Comparison of ENCODE assay signal across 13 cellular contexts in the genomic region with DNA sequence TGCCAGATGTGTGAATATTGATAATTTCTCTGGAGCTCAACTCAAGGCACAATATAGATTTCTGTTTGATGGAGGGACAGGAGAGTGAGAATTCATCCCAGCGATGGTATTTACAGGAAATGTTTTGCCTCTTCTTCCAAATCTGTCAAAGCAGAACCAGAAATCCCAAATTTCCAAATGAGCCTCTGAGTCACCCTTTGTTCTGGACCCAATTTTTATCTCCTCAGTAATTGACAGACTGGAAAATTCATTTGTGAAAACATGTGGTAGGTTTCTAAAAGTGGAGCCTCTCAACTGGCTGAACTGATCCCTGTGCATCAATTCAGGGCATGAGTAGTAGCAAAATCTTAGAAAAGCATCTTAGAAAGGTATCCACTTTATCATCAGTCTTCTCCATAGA.
"Had no signal": no experiment of that assay in that cellular context is flagged by ENCODE, and none has a peak within 500 bp of the region (broad histone marks: within the 10 kb centered on the region; RNA-seq: fewer than 3 reads in every experiment).

No MANE protein-coding gene starts in this region.

- H3K4me3 ChIP-seq: esophagus squamous epithelium, thoracic aorta, upper lobe of right lung had no signal

- DNase-seq: activated CD4-positive, alpha-beta T cell treated with anti-CD3 and anti-CD28 coated beads, Interleukin-2, amount 10 ng/mL, durations not matched to agents 7 days and 5 days; activated CD8-positive, alpha-beta memory T cell treated with anti-CD3 and anti-CD28 coated beads, Interleukin-2, amount 50 U/mL, for 48 hours; activated gamma-delta T cell; activated T-cell treated with anti-CD3 and anti-CD28 coated beads, Interleukin-2, amount 50 U/mL, for 72 hours; cortex of kidney; effector CD4-positive, alpha-beta T cell; esophagus squamous epithelium; naive thymus-derived CD8-positive, alpha-beta T cell; stimulated activated CD4-positive, alpha-beta T cell treated with anti-CD3 and anti-CD28 coated beads, Interleukin-4, amount 100 ng/mL, for 4 hours; upper lobe of right lung had no signal

- H3K27me3 ChIP-seq: esophagus squamous epithelium, neutrophil, upper lobe of right lung had no signal

- H3K36me3 ChIP-seq: esophagus squamous epithelium, neutrophil, thoracic aorta, upper lobe of right lung had no signal

- H3K4me1 ChIP-seq: esophagus squamous epithelium, upper lobe of right lung had no signal

- H3K9me3 ChIP-seq: neutrophil, thoracic aorta, upper lobe of right lung had no signal

- H3K27ac ChIP-seq: neutrophil, thoracic aorta, upper lobe of right lung had no signal

- ATAC-seq: activated naive CD4-positive, alpha-beta T cell treated with anti-CD3 and anti-CD28 coated beads, Interleukin-2, amount 50 U/mL, for 72 hours; activated T-cell treated with anti-CD3 and anti-CD28 coated beads, Interleukin-2, amount 50 U/mL, for 72 hours; naive thymus-derived CD8-positive, alpha-beta T cell; upper lobe of right lung had no signal
